ENCODE assay signal across 30 cellular contexts in the genomic region with DNA sequence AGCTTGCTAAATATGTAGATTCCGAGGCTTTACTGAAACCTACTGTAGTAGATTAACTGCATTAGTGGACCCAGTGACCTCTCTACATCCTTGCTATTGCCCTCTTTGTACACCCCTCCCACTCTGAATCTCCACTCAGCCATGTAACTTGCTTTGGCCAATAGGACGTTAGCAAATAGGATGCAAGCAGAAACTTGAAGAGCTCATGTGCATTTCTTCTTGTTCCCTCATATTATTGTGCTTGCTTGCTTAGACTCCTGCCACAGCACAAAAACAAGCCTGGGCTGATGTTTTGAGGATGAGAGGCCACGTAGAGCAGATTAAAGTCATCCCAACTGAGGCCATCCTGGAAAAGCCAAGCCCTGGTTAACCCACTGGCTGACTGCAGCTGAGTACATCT.
"Had no signal": no experiment of that assay in that cellular context is flagged by ENCODE, and none has a peak within 500 bp of the region (broad histone marks: within the 10 kb centered on the region; RNA-seq: fewer than 3 reads in every experiment).

No MANE protein-coding gene starts in this region.

- ATAC-seq: activated CD4-positive, alpha-beta T cell treated with anti-CD3 and anti-CD28 coated beads for 36 hours; activated CD4-positive, CD25-positive, alpha-beta regulatory T cell treated with anti-CD3 and anti-CD28 coated beads, Interleukin-2, amount 50 U/mL, for 24 hours; activated CD8-positive, alpha-beta memory T cell treated with anti-CD3 and anti-CD28 coated beads, Interleukin-2, amount 10 ng/mL, durations not matched to agents 7 days and 5 days; activated CD8-positive, alpha-beta T cell treated with anti-CD3 and anti-CD28 coated beads, Interleukin-2, amount 10 ng/mL, durations not matched to agents 7 days and 5 days; activated naive CD8-positive, alpha-beta T cell treated with anti-CD3 and anti-CD28 coated beads, Interleukin-2, amount 50 U/mL, for 24 hours; WTC11 had no signal

- H3K4me3 ChIP-seq: ascending aorta had no signal

- DNase-seq: activated CD4-positive, alpha-beta memory T cell treated with anti-CD3 and anti-CD28 coated beads, Interleukin-2, amount 10 ng/mL, durations not matched to agents 7 days and 5 days; activated CD4-positive, alpha-beta T cell treated with anti-CD3 and anti-CD28 coated beads for 1 hour; activated CD4-positive, alpha-beta T cell treated with anti-CD3 and anti-CD28 coated beads for 36 hours; activated CD4-positive, alpha-beta T cell treated with anti-CD3 and anti-CD28 coated beads for 48 hours; activated CD4-positive, alpha-beta T cell treated with anti-CD3 and anti-CD28 coated beads, Interleukin-2, amount 10 ng/mL, durations not matched to agents 7 days and 5 days; activated CD4-positive, alpha-beta T cell treated with anti-CD3 and anti-CD28 coated beads, Interleukin-2, amount 50 U/mL, for 48 hours; activated CD4-positive, CD25-positive, alpha-beta regulatory T cell; activated CD8-positive, alpha-beta memory T cell treated with anti-CD3 and anti-CD28 coated beads for 24 hours; activated CD8-positive, alpha-beta memory T cell treated with anti-CD3 and anti-CD28 coated beads, Interleukin-2, amount 10 ng/mL, durations not matched to agents 7 days and 5 days; activated CD8-positive, alpha-beta memory T cell treated with anti-CD3 and anti-CD28 coated beads, Interleukin-2, amount 50 U/mL, for 48 hours; activated CD8-positive, alpha-beta T cell treated with anti-CD3 and anti-CD28 coated beads, Interleukin-2, amount 10 ng/mL, durations not matched to agents 7 days and 5 days; activated effector memory CD4-positive, alpha-beta T cell treated with Interleukin-2 at 50 U/mL for 16 hours; activated gamma-delta T cell; activated naive CD4-positive, alpha-beta T cell treated with anti-CD3 and anti-CD28 coated beads, Interleukin-2, amount 10 ng/mL, durations not matched to agents 7 days and 5 days; activated naive CD4-positive, alpha-beta T cell treated with Interleukin-2 at 50 U/mL for 16 hours; activated naive CD8-positive, alpha-beta T cell treated with anti-CD3 and anti-CD28 coated beads, Interleukin-2, amount 10 ng/mL, durations not matched to agents 7 days and 5 days; activated naive CD8-positive, alpha-beta T cell treated with anti-CD3 and anti-CD28 coated beads, Interleukin-2, amount 50 U/mL, for 24 hours; activated T-cell treated with anti-CD3 and anti-CD28 coated beads, Interleukin-2, amount 50 U/mL, for 24 hours; activated T-cell treated with anti-CD3 and anti-CD28 coated beads, Interleukin-2, amount 50 U/mL, for 48 hours; amygdala; anterior cingulate cortex; central memory CD4-positive, alpha-beta T cell; SW 1271; T-helper 1 cell; T-helper 2 cell; T-helper 9 cell; WERI-Rb-1 had no signal
